Comparison of ENCODE assay signal across 12 cellular contexts in the genomic region with DNA sequence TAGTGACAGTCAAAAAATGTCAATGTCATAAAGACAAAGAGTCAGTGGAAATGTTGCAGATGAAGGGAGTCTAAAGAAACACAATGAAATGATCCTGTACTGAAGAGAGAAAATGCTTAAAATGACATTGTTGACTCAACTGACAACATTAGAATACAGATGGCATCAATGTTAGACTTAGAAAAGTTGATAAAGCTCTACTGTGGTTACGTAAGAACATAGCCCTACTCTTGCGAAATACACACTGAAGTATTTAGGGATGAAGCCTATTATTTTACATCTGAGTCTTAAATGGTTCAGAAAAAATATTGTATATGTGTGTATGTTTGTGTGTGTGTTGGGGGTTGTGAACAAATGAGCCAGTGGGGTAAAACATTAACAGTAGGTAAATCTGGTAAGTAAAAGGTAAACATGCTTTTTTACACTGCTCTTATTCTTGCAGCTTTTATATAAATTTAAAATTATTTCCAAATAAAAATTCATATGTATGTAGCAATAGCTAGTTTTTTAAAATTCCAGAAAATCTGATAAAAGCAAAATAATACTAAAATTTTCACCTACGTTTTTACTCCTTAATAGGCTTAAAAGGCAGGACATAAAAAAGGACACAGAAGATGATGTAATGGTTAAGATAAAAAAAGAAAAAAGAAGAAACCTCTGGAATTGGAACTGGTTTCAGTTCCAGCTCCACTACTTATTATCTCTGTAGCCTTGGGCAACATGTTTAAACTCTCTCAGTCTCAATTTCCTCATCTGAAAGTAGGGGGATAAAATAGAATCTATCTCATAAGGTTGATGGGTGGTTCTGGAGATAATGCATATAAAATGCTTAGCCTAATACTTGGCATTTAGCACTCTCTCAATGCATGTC. TPM values are rescaled to one million over a fixed set of nuclear protein-coding genes. Genes with fewer than 3 reads are reported as not detected.
A peak's percentile ranks its signal among the peaks of the same experiment; 100 is the strongest.
DNase-seq lines count a peak whose midpoint lies in the region; TF ChIP-seq lines count a peak whose summit lies in the region.
"Had no signal": no experiment of that assay in that cellular context is flagged by ENCODE, and none has a peak within 500 bp of the region (broad histone marks: within the 10 kb centered on the region; RNA-seq: fewer than 3 reads in every experiment).

No MANE protein-coding gene starts in this region.

- H3K36me3 Mint-ChIP-seq in type B pancreatic cell: peaks cover 2% of the 10 kb centered on the region
- H3K36me3 Mint-ChIP-seq: immature natural killer cell had no signal

- peaks cover 25% of the 10 kb centered on the region for H3K4me1 Mint-ChIP-seq in type B pancreatic cell (ENCODE audit: unreplicated experiment)

- no peak for TF ChIP-seq CTCF in VCaP (conservative IDR thresholded peaks at IDR 0.05)
- no peak for TF ChIP-seq CTCF in type B pancreatic cell (conservative IDR thresholded peaks at IDR 0.05)

- peak overlapping the region; percentile 28 for H3K4me3 Mint-ChIP-seq in type B pancreatic cell
- H3K4me3 Mint-ChIP-seq: immature natural killer cell; T-helper 2 cell treated with Interferon-gamma antibody and Interleukin-4, amounts not matched to agents 5 μg/mL and 100 μg/mL, for 36 hours had no signal

- peak; percentile 62 for DNase-seq in NCI-H510A treated with DMSO at 0.1 percent for 48 hours (lab: John Stamatoyannopoulos, UW)
- no peak for DNase-seq in NCI-H510A (lab: John Stamatoyannopoulos, UW)
- peak; percentile 17 for DNase-seq in foreskin melanocyte
- no peak for DNase-seq in type B pancreatic cell (ENCODE audit: extremely low spot score, unreplicated experiment)
- DNase-seq in DMS153 treated with DMSO at 0.1 percent for 48 hours (lab: John Stamatoyannopoulos, UW; ENCODE audit: unreplicated experiment): no peak
- DNase-seq in NAMALWA (ENCODE audit: low spot score): no peak
- DNase-seq in NCI-H1105 (lab: John Stamatoyannopoulos, UW): no peak
- DNase-seq: activated T-cell treated with anti-CD3 and anti-CD28 coated beads, Interleukin-2, amount 50 U/mL, for 1 hour; immature natural killer cell; NCI-H446 treated with DMSO at 0.1 percent for 48 hours had no signal

- H3K27ac Mint-ChIP-seq in type B pancreatic cell: peak overlapping the region; percentile 79
- H3K27ac Mint-ChIP-seq: immature natural killer cell; T-helper 2 cell treated with Interferon-gamma antibody and Interleukin-4, amounts not matched to agents 5 μg/mL and 100 μg/mL, for 36 hours had no signal

- H3K27ac ChIP-seq in VCaP: peak overlapping the region; percentile 38

- no peaks in the 10 kb centered on the region for H3K9me3 Mint-ChIP-seq in type B pancreatic cell
- H3K9me3 Mint-ChIP-seq: immature natural killer cell; T-helper 2 cell treated with Interferon-gamma antibody and Interleukin-4, amounts not matched to agents 5 μg/mL and 100 μg/mL, for 36 hours had no signal

- no peaks in the 10 kb centered on the region for H3K27me3 Mint-ChIP-seq in type B pancreatic cell

RNA-seq across cellular contexts. Expression of a gene that starts 44.2 kb away (rescaled TPM):
- 11.1 and 19.7 TPM in 2 replicates for total RNA-seq in type B pancreatic cell (ENCODE audit: low replicate concordance)

Comparison
In these comparisons a context has a peak if more than half of its experiments do, and no peak if none do; other contexts are left out.
1. DNase-seq: peak in NCI-H510A treated with DMSO at 0.1 percent for 48 hours (single experiment) and foreskin melanocyte (single experiment); none in NCI-H510A (single experiment), type B pancreatic cell (single experiment), DMS153 treated with DMSO at 0.1 percent for 48 hours (single experiment), NAMALWA (single experiment) and NCI-H1105 (single experiment).